In genomic region chr14:71711619-71712018, GRCh38 we compare ENCODE assay signal across 8 cellular contexts.
A peak's percentile ranks its signal among the peaks of the same experiment; 100 is the strongest.
DNase-seq lines count a peak whose midpoint lies in the region; ATAC-seq and TF ChIP-seq lines count a peak whose summit lies in the region.

No MANE protein-coding gene starts in this region.

- no peaks in the 10 kb centered on the region for H3K9me3 ChIP-seq in CD8-positive, alpha-beta memory T cell (ENCODE audit: low read length)
- no peaks in the 10 kb centered on the region for H3K9me3 ChIP-seq in MG63

- H3K9me3 Mint-ChIP-seq in CD8-positive, alpha-beta memory T cell: no peaks in the 10 kb centered on the region
- H3K9me3 Mint-ChIP-seq in neural crest cell: peaks cover 2% of the 10 kb centered on the region

- POLR2A ChIA-PET in CD8-positive, alpha-beta memory T cell (lab: Charles Lee): no interaction called here

- no peaks in the 10 kb centered on the region for H3K27me3 ChIP-seq in CD8-positive, alpha-beta memory T cell (ENCODE audit: insufficient read depth, low read length, poor library complexity, severe bottlenecking)
- no peaks in the 10 kb centered on the region for H3K27me3 ChIP-seq in MG63

- peaks cover 8 to 14% (median 9%) of the 10 kb centered on the region in 3 donors for H3K4me1 Mint-ChIP-seq in CD8-positive, alpha-beta memory T cell
- peaks cover 35% of the 10 kb centered on the region for H3K4me1 Mint-ChIP-seq in neural crest cell

- no peak for ATAC-seq in HG02763 (IDR thresholded peaks at IDR 0.05; ENCODE audit: unreplicated experiment)
- no peak for ATAC-seq in GM21619 (IDR thresholded peaks at IDR 0.05; ENCODE audit: unreplicated experiment)

- CTCF ChIA-PET in CD8-positive, alpha-beta memory T cell (lab: Charles Lee): interaction anchor here (2.0 kb wide), 1 partner anchor 26 kb away, joined by 4 read pairs; no protein-coding TSS in a partner anchor

- H3K4me3 Mint-ChIP-seq in CD8-positive, alpha-beta memory T cell: no peak overlapping the region
- H3K4me3 Mint-ChIP-seq in neural crest cell: peak overlapping the region; percentile 5

- H3K27me3 Mint-ChIP-seq in CD8-positive, alpha-beta memory T cell: no peaks in the 10 kb centered on the region
- no peaks in the 10 kb centered on the region for H3K27me3 Mint-ChIP-seq in neural crest cell (ENCODE audit: low read depth)

- H3K4me1 ChIP-seq in CD8-positive, alpha-beta memory T cell (ENCODE audit: insufficient read depth, low read length): no peaks in the 10 kb centered on the region

- TF ChIP-seq CTCF in neural crest cell (conservative IDR thresholded peaks at IDR 0.05): no peak

- H3K4me3 ChIP-seq in CD8-positive, alpha-beta memory T cell (ENCODE audit: low read length): no peak overlapping the region
- H3K4me3 ChIP-seq in MG63: no peak overlapping the region

- no peak for DNase-seq in CD8-positive, alpha-beta memory T cell
- DNase-seq in MG63: peak; percentile 69
- DNase-seq in dermis blood vessel endothelial cell: peak; percentile 66
- no peak for DNase-seq in neural crest cell (ENCODE audit: low read depth, low spot score)
- no peak for DNase-seq in ureter (ENCODE audit: low spot score)
- DNase-seq in stimulated activated CD4-positive, alpha-beta T cell treated with anti-CD3 and anti-CD28 coated beads, Interleukin-1b, Interleukin-23, amount 100 ng/mL, for 48 hours: no peak

- H3K36me3 Mint-ChIP-seq in CD8-positive, alpha-beta memory T cell: peaks cover 7 to 63% (median 23%) of the 10 kb centered on the region in 3 donors
- H3K36me3 Mint-ChIP-seq in neural crest cell (ENCODE audit: low read depth): peaks cover 8% of the 10 kb centered on the region

- no peak overlapping the region for H3K27ac ChIP-seq in CD8-positive, alpha-beta memory T cell (ENCODE audit: low read depth, low read length)

- H3K36me3 ChIP-seq in CD8-positive, alpha-beta memory T cell (ENCODE audit: insufficient read depth, low read length): peaks cover 5% of the 10 kb centered on the region
- H3K36me3 ChIP-seq in MG63: peaks cover 2% of the 10 kb centered on the region; the same call in 1 of the 2 replicates

- peak overlapping the region in 5 of 8 donors; percentile 37 to 94 (median 85) for H3K27ac Mint-ChIP-seq in CD8-positive, alpha-beta memory T cell
- no peak overlapping the region for H3K27ac Mint-ChIP-seq in neural crest cell (ENCODE audit: unreplicated experiment)

Comparison
In these comparisons a context has a peak if more than half of its experiments do, and no peak if none do; other contexts are left out.
1. DNase-seq: peak in MG63 (single experiment) and dermis blood vessel endothelial cell (single experiment); none in CD8-positive, alpha-beta memory T cell (0 of 5), neural crest cell (single experiment), ureter (single experiment) and stimulated activated CD4-positive, alpha-beta T cell treated with anti-CD3 and anti-CD28 coated beads, Interleukin-1b, Interleukin-23, amount 100 ng/mL, for 48 hours (single experiment).